Comparison of ENCODE assay signal across 8 cellular contexts in the genomic region with DNA sequence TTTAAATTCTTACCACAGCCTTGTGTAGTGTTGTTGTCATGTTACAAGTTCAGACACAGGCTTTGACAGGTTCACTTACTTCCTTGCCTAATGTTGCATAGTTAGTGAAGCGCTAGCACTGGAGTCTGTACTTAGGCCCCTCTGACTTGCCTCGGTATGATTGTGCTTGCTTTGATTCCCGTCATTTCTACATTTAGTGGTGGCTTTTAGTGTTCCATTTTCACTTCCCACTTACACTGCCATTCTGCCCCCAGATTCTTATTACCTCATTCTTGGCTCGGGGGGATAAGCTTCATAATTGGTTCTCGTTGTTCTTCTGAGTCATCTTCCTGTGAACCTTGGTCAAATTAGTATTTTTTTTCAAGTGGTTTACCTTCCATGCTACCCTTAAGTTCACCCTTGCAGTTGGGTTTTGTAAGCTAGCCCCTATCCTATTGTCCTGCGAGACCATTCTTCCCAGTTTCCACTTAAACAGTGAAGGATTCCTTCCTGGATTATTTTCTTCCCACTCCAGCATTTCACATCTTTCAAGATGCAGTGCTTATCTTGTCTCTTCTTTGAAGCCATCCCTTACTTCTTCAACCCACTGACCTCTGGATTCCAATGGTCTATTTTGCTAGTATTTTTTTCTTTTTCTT.
A peak's percentile ranks its signal among the peaks of the same experiment; 100 is the strongest.
DNase-seq lines count a peak whose midpoint lies in the region; ATAC-seq, FAIRE-seq and TF ChIP-seq lines count a peak whose summit lies in the region.

No MANE protein-coding gene starts in this region.

- TF ChIP-seq CTCF in nephron (IDR thresholded peaks at IDR 0.05; ENCODE audit: unreplicated experiment in 3 of 3) (no peak), gastrocnemius medialis (IDR thresholded peaks at IDR 0.05 in 4 of 5, conservative IDR thresholded peaks at IDR 0.05 in 1 of 5) (no peak)

- H3K27me3 Mint-ChIP-seq in IgD-negative memory B cell (no peaks in the 10 kb centered on the region), nephron (ENCODE audit: low read depth) (no peaks in the 10 kb centered on the region)
- H3K27me3 Mint-ChIP-seq in activated naive CD4-positive, alpha-beta T cell treated with anti-CD3 and anti-CD28 coated beads for 36 hours (ENCODE audit: low read depth) = no peaks in the 10 kb centered on the region

- H3K27ac ChIP-seq in gastrocnemius medialis = no peak overlapping the region

- ATAC-seq in GM21619 (IDR thresholded peaks at IDR 0.05; ENCODE audit: unreplicated experiment) = peak; percentile 89
- no peak for ATAC-seq in gastrocnemius medialis

- H3K36me3 ChIP-seq in gastrocnemius medialis = no peaks in the 10 kb centered on the region

- no peaks in the 10 kb centered on the region for H3K36me3 Mint-ChIP-seq in IgD-negative memory B cell
- H3K36me3 Mint-ChIP-seq in activated naive CD4-positive, alpha-beta T cell treated with anti-CD3 and anti-CD28 coated beads for 36 hours (ENCODE audit: low read depth) = peaks cover 33% of the 10 kb centered on the region
- peaks cover 17% of the 10 kb centered on the region for H3K36me3 Mint-ChIP-seq in nephron (ENCODE audit: low read depth)

- no peak overlapping the region for H3K4me3 ChIP-seq in gastrocnemius medialis

- H3K27ac Mint-ChIP-seq in IgD-negative memory B cell (peak overlapping the region; percentile 0 to 88 (median 67)), nephron (peak overlapping the region in 2 of 3 experiments; percentile 15 to 36)
- peak overlapping the region; percentile 82 for H3K27ac Mint-ChIP-seq in activated naive CD4-positive, alpha-beta T cell treated with anti-CD3 and anti-CD28 coated beads for 36 hours

- CTCF ChIA-PET in activated naive CD4-positive, alpha-beta T cell treated with anti-CD3 and anti-CD28 coated beads for 36 hours (lab: Charles Lee) = interaction anchor here (0.6 to 3.0 kb wide), 9 partner anchors 9 to 121 kb away, joined by 3 to 15 read pairs (median 3); no protein-coding TSS in a partner anchor

- peaks cover 0 to 9% of the 10 kb centered on the region in 2 donors for H3K4me1 ChIP-seq in gastrocnemius medialis

- H3K9me3 ChIP-seq in gastrocnemius medialis = no peaks in the 10 kb centered on the region

- H3K4me3 Mint-ChIP-seq in IgD-negative memory B cell = peak overlapping the region in 2 of 4 donors; percentile 19 to 78
- no peak overlapping the region for H3K4me3 Mint-ChIP-seq in activated naive CD4-positive, alpha-beta T cell treated with anti-CD3 and anti-CD28 coated beads for 36 hours
- no peak overlapping the region for H3K4me3 Mint-ChIP-seq in nephron

- no peaks in the 10 kb centered on the region for H3K27me3 ChIP-seq in gastrocnemius medialis

- in situ Hi-C loops in gastrocnemius medialis (cut with MboI; ENCODE audit: low sequenced_read_pairs in 4 of 4) = no loop called here

- peaks cover 28 to 33% (median 29%) of the 10 kb centered on the region in 3 donors for H3K4me1 Mint-ChIP-seq in IgD-negative memory B cell
- peaks cover 41% of the 10 kb centered on the region for H3K4me1 Mint-ChIP-seq in activated naive CD4-positive, alpha-beta T cell treated with anti-CD3 and anti-CD28 coated beads for 36 hours (ENCODE audit: low read depth)
- H3K4me1 Mint-ChIP-seq in nephron = peaks cover 17% of the 10 kb centered on the region

- intact Hi-C loops in activated naive CD4-positive, alpha-beta T cell treated with anti-CD3 and anti-CD28 coated beads for 36 hours (cut with micrococcal nuclease) = loop anchor here (1.0 to 10.0 kb wide), 14 partner anchors 19 to 1611 kb away; partner anchors contain the start of genes ACAT1, ALKBH8, ATM and C11orf65
- intact Hi-C loops in gastrocnemius medialis (cut with DNase I; ENCODE audit: low total_unique reads) = no loop called here

- peak; percentile 91 for FAIRE-seq in GM18507 (lab: Jason Lieb, UNC)

- TF ChIP-seq POLR2A in gastrocnemius medialis (IDR thresholded peaks at IDR 0.05) = no peak

- DNase-seq in GM18507 (ENCODE audit: extremely low spot score, insufficient read length, low read depth) = no peak
- peak; percentile 72 for DNase-seq in activated naive CD4-positive, alpha-beta T cell treated with anti-CD3 and anti-CD28 coated beads for 36 hours
- DNase-seq in GDM1 (lab: John Stamatoyannopoulos, UW) = no peak
- DNase-seq in NCI-H146 treated with DMSO at 0.1 percent for 48 hours (lab: John Stamatoyannopoulos, UW; ENCODE audit: unreplicated experiment) = no peak
- no peak for DNase-seq in gastrocnemius medialis

- H3K9me3 Mint-ChIP-seq in IgD-negative memory B cell = peaks cover 0 to 2% (median 0%) of the 10 kb centered on the region in 3 donors
- no peaks in the 10 kb centered on the region for H3K9me3 Mint-ChIP-seq in activated naive CD4-positive, alpha-beta T cell treated with anti-CD3 and anti-CD28 coated beads for 36 hours
- H3K9me3 Mint-ChIP-seq in nephron = no peaks in the 10 kb centered on the region

Comparison
In these comparisons a context has a peak if more than half of its experiments do, and no peak if none do; other contexts are left out.
1. H3K27ac Mint-ChIP-seq: peak in every context shown above with its lines; median percentile 82 in activated naive CD4-positive, alpha-beta T cell treated with anti-CD3 and anti-CD28 coated beads for 36 hours; 67 in IgD-negative memory B cell; 26 in nephron.